8 cellular contexts compared by ENCODE assay signal in genomic region chr9:128276574-128277270, GRCh38. TPM values are rescaled to one million over a fixed set of nuclear protein-coding genes. Genes with fewer than 3 reads are reported as not detected.
A peak's percentile ranks its signal among the peaks of the same experiment; 100 is the strongest.
DNase-seq lines count a peak whose midpoint lies in the region; ATAC-seq and TF ChIP-seq lines count a peak whose summit lies in the region.

No MANE protein-coding gene starts in this region.

- POLR2A ChIA-PET in CD4-positive, alpha-beta memory T cell (lab: Charles Lee; ENCODE audit: partially characterized antibody) = interaction anchor here (0.9 to 1.4 kb wide), 12 partner anchors 26 to 408 kb away, joined by 3 to 19 read pairs (median 6); partner anchors contain the start of genes CIZ1, GLE1, PTGES2 and SPTAN1

- no peak for DNase-seq in CD4-positive, alpha-beta memory T cell
- DNase-seq in HL-60 (ENCODE audit: low read depth in 1 of 2, low spot score in 1 of 2) (no peak), glutamatergic neuron (no peak), progenitor cell of endocrine pancreas (ENCODE audit: low spot score, unreplicated experiment) (no peak), NAMALWA (ENCODE audit: low spot score) (no peak)
- DNase-seq in activated T-helper 1 cell treated with anti-CD3 and anti-CD28 coated beads, Interleukin-12 subunit alpha, Interleukin-12 subunit beta, Interleukin-2, Interleukin-4 antibody, amounts not matched to agents 30 ng/mL and 10 ng/mL and 1 ng/mL, durations not matched to agents 14 hours and 24 hours and 36 hours (ENCODE audit: low spot score) = no peak

- peak overlapping the region; percentile 82 for H3K27ac ChIP-seq in CD4-positive, alpha-beta memory T cell (ENCODE audit: low read depth, low read length)
- H3K27ac ChIP-seq in HL-60 (replicated peaks) = peak overlapping the region; percentile 64

- peak overlapping the region; percentile 92 to 99 (median 97) for H3K27ac Mint-ChIP-seq in CD4-positive, alpha-beta memory T cell
- peak overlapping the region; percentile 91 for H3K27ac Mint-ChIP-seq in activated T-helper 1 cell treated with anti-CD3 and anti-CD28 coated beads, Interleukin-12 subunit alpha, Interleukin-12 subunit beta, Interleukin-2, Interleukin-4 antibody, amounts not matched to agents 30 ng/mL and 10 ng/mL and 1 ng/mL, durations not matched to agents 14 hours and 24 hours and 36 hours
- H3K27ac Mint-ChIP-seq in glutamatergic neuron (ENCODE audit: unreplicated experiment) (peak overlapping the region; percentile 91), progenitor cell of endocrine pancreas (peak overlapping the region; percentile 96)

- no peaks in the 10 kb centered on the region for H3K9me3 ChIP-seq in CD4-positive, alpha-beta memory T cell (ENCODE audit: control insufficient read depth in 1 of 2, low read length in 2 of 2)

- intact Hi-C loops in CD4-positive, alpha-beta memory T cell (cut with micrococcal nuclease) = loop anchor here (1.0 kb wide), 4 partner anchors 26 to 180 kb away; partner anchors contain the start of genes COQ4, ODF2, SLC27A4 and TRUB2
- intact Hi-C loops in activated T-helper 1 cell treated with anti-CD3 and anti-CD28 coated beads, Interleukin-12 subunit alpha, Interleukin-12 subunit beta, Interleukin-2, Interleukin-4 antibody, amounts not matched to agents 30 ng/mL and 10 ng/mL and 1 ng/mL, durations not matched to agents 14 hours and 24 hours and 36 hours (cut with micrococcal nuclease) = loop anchor here (1.0 to 5.0 kb wide), 8 partner anchors 26 to 276 kb away; partner anchors contain the start of genes COQ4, DNM1, ODF2 and SPTAN1

- peaks cover 8 to 25% of the 10 kb centered on the region in 2 donors for H3K36me3 Mint-ChIP-seq in CD4-positive, alpha-beta memory T cell
- H3K36me3 Mint-ChIP-seq in activated T-helper 1 cell treated with anti-CD3 and anti-CD28 coated beads, Interleukin-12 subunit alpha, Interleukin-12 subunit beta, Interleukin-2, Interleukin-4 antibody, amounts not matched to agents 30 ng/mL and 10 ng/mL and 1 ng/mL, durations not matched to agents 14 hours and 24 hours and 36 hours (ENCODE audit: low read depth) = peaks cover 15% of the 10 kb centered on the region
- H3K36me3 Mint-ChIP-seq in glutamatergic neuron (ENCODE audit: unreplicated experiment) (no peaks in the 10 kb centered on the region), progenitor cell of endocrine pancreas (ENCODE audit: insufficient read depth) (peaks cover 5% of the 10 kb centered on the region)

- CTCF ChIA-PET in CD4-positive, alpha-beta memory T cell (lab: Charles Lee; ENCODE audit: partially characterized antibody) = interaction anchor here (0.9 to 1.6 kb wide), 2 partner anchors 18 to 65 kb away, joined by 5 to 6 read pairs; no protein-coding TSS in a partner anchor

- peaks cover 19 to 43% (median 32%) of the 10 kb centered on the region in 4 donors for H3K4me1 Mint-ChIP-seq in CD4-positive, alpha-beta memory T cell
- H3K4me1 Mint-ChIP-seq in activated T-helper 1 cell treated with anti-CD3 and anti-CD28 coated beads, Interleukin-12 subunit alpha, Interleukin-12 subunit beta, Interleukin-2, Interleukin-4 antibody, amounts not matched to agents 30 ng/mL and 10 ng/mL and 1 ng/mL, durations not matched to agents 14 hours and 24 hours and 36 hours (ENCODE audit: low read depth) = peaks cover 54% of the 10 kb centered on the region
- H3K4me1 Mint-ChIP-seq in glutamatergic neuron (ENCODE audit: low read depth, unreplicated experiment) (peaks cover 11% of the 10 kb centered on the region), progenitor cell of endocrine pancreas (ENCODE audit: low read depth) (peaks cover 15% of the 10 kb centered on the region)

- H3K27me3 Mint-ChIP-seq in CD4-positive, alpha-beta memory T cell = no peaks in the 10 kb centered on the region
- no peaks in the 10 kb centered on the region for H3K27me3 Mint-ChIP-seq in activated T-helper 1 cell treated with anti-CD3 and anti-CD28 coated beads, Interleukin-12 subunit alpha, Interleukin-12 subunit beta, Interleukin-2, Interleukin-4 antibody, amounts not matched to agents 30 ng/mL and 10 ng/mL and 1 ng/mL, durations not matched to agents 14 hours and 24 hours and 36 hours (ENCODE audit: insufficient read depth)
- H3K27me3 Mint-ChIP-seq in glutamatergic neuron (ENCODE audit: unreplicated experiment) (peaks cover 5% of the 10 kb centered on the region), progenitor cell of endocrine pancreas (no peaks in the 10 kb centered on the region)

- peaks cover 10% of the 10 kb centered on the region for H3K36me3 ChIP-seq in CD4-positive, alpha-beta memory T cell (ENCODE audit: insufficient read depth, low read length)

- H3K27me3 ChIP-seq in CD4-positive, alpha-beta memory T cell (ENCODE audit: insufficient read depth, low read length) = no peaks in the 10 kb centered on the region
- no peaks in the 10 kb centered on the region for H3K27me3 ChIP-seq in HL-60 (ENCODE audit: insufficient read depth, poor library complexity, severe bottlenecking)

- TF ChIP-seq CTCF in HL-60 (IDR thresholded peaks at IDR 0.05; ENCODE audit: insufficient read depth, low read length) (no peak), glutamatergic neuron (IDR thresholded peaks at IDR 0.05; ENCODE audit: partially characterized antibody, unreplicated experiment) (no peak), progenitor cell of endocrine pancreas (IDR thresholded peaks at IDR 0.05; ENCODE audit: unreplicated experiment) (no peak)

- no peak for ATAC-seq in HG03045 (IDR thresholded peaks at IDR 0.05; ENCODE audit: unreplicated experiment)
- ATAC-seq in HG02938 (IDR thresholded peaks at IDR 0.05; ENCODE audit: unreplicated experiment) = no peak

- peaks cover 0 to 2% (median 0%) of the 10 kb centered on the region in 8 donors for H3K9me3 Mint-ChIP-seq in CD4-positive, alpha-beta memory T cell
- H3K9me3 Mint-ChIP-seq in activated T-helper 1 cell treated with anti-CD3 and anti-CD28 coated beads, Interleukin-12 subunit alpha, Interleukin-12 subunit beta, Interleukin-2, Interleukin-4 antibody, amounts not matched to agents 30 ng/mL and 10 ng/mL and 1 ng/mL, durations not matched to agents 14 hours and 24 hours and 36 hours = no peaks in the 10 kb centered on the region
- peaks cover 12% of the 10 kb centered on the region for H3K9me3 Mint-ChIP-seq in glutamatergic neuron (ENCODE audit: unreplicated experiment)
- no peaks in the 10 kb centered on the region for H3K9me3 Mint-ChIP-seq in progenitor cell of endocrine pancreas (ENCODE audit: low read depth)

- H3K4me3 Mint-ChIP-seq in CD4-positive, alpha-beta memory T cell = peak overlapping the region; percentile 94 to 98 (median 97)
- peak overlapping the region; percentile 98 for H3K4me3 Mint-ChIP-seq in activated T-helper 1 cell treated with anti-CD3 and anti-CD28 coated beads, Interleukin-12 subunit alpha, Interleukin-12 subunit beta, Interleukin-2, Interleukin-4 antibody, amounts not matched to agents 30 ng/mL and 10 ng/mL and 1 ng/mL, durations not matched to agents 14 hours and 24 hours and 36 hours
- H3K4me3 Mint-ChIP-seq in glutamatergic neuron (ENCODE audit: unreplicated experiment) = peak overlapping the region; percentile 99
- peak overlapping the region; percentile 94 for H3K4me3 Mint-ChIP-seq in progenitor cell of endocrine pancreas (ENCODE audit: low read depth)

- H3K4me3 ChIP-seq in CD4-positive, alpha-beta memory T cell (ENCODE audit: low read length in 2 of 2) = peak overlapping the region; percentile 88
- H3K4me3 ChIP-seq in HL-60 (replicated peaks; ENCODE audit: insufficient read depth, low read length) = peak overlapping the region; percentile 72

- peaks cover 28% of the 10 kb centered on the region for H3K4me1 ChIP-seq in CD4-positive, alpha-beta memory T cell (ENCODE audit: insufficient read depth, low read length)

RNA-seq across cellular contexts. Expression of gene SWI5, which starts 0.6 kb away (rescaled TPM):
- 10 to 100 TPM; 11.5 to 14.9 TPM for total RNA-seq in CD4-positive, alpha-beta memory T cell
- polyA plus RNA-seq in CD4-positive, alpha-beta memory T cell = 10 to 100 TPM; 25.5 to 30.7 TPM
- 10.4 and 13.3 TPM in 2 replicates for total RNA-seq in activated T-helper 1 cell treated with anti-CD3 and anti-CD28 coated beads, Interleukin-12 subunit alpha, Interleukin-12 subunit beta, Interleukin-2, Interleukin-4 antibody, amounts not matched to agents 30 ng/mL and 10 ng/mL and 1 ng/mL, durations not matched to agents 14 hours and 24 hours and 36 hours
- total RNA-seq in glutamatergic neuron (ENCODE audit: unreplicated experiment) = 13.7 TPM
- 18.8 and 20.7 TPM in 2 replicates for total RNA-seq in progenitor cell of endocrine pancreas

RNA-seq across cellular contexts. Expression of gene GOLGA2, which starts 0.9 kb away (rescaled TPM):
- total RNA-seq in CD4-positive, alpha-beta memory T cell = 10 to 100 TPM; 76.4 to 82.4 TPM
- polyA plus RNA-seq in CD4-positive, alpha-beta memory T cell = 10 to 100 TPM in 1 of 2 donors, 1 to 10 TPM in 1; 1.4 to 10.5 TPM
- 52.3 and 53.0 TPM in 2 replicates for total RNA-seq in activated T-helper 1 cell treated with anti-CD3 and anti-CD28 coated beads, Interleukin-12 subunit alpha, Interleukin-12 subunit beta, Interleukin-2, Interleukin-4 antibody, amounts not matched to agents 30 ng/mL and 10 ng/mL and 1 ng/mL, durations not matched to agents 14 hours and 24 hours and 36 hours
- total RNA-seq in glutamatergic neuron (ENCODE audit: unreplicated experiment) = 78.3 TPM
- total RNA-seq in progenitor cell of endocrine pancreas = 87.0 and 108 TPM in 2 replicates

RNA-seq across cellular contexts. Expression of gene TRUB2, which starts 45.5 kb away (rescaled TPM):
- 10 to 100 TPM; 19.6 to 19.8 TPM for total RNA-seq in CD4-positive, alpha-beta memory T cell
- polyA plus RNA-seq in CD4-positive, alpha-beta memory T cell = 10 to 100 TPM; 22.8 to 27.4 TPM
- 41.8 and 44.0 TPM in 2 replicates for total RNA-seq in activated T-helper 1 cell treated with anti-CD3 and anti-CD28 coated beads, Interleukin-12 subunit alpha, Interleukin-12 subunit beta, Interleukin-2, Interleukin-4 antibody, amounts not matched to agents 30 ng/mL and 10 ng/mL and 1 ng/mL, durations not matched to agents 14 hours and 24 hours and 36 hours
- total RNA-seq in glutamatergic neuron (ENCODE audit: unreplicated experiment) (30.0 TPM), progenitor cell of endocrine pancreas (29.2 and 31.6 TPM in 2 replicates)

RNA-seq across cellular contexts. Expression of gene COQ4, which starts 45.9 kb away (rescaled TPM):
- total RNA-seq in CD4-positive, alpha-beta memory T cell = 10 to 100 TPM; 50.0 to 51.3 TPM
- 10 to 100 TPM; 34.8 to 42.6 TPM for polyA plus RNA-seq in CD4-positive, alpha-beta memory T cell
- 59.0 and 59.5 TPM in 2 replicates for total RNA-seq in activated T-helper 1 cell treated with anti-CD3 and anti-CD28 coated beads, Interleukin-12 subunit alpha, Interleukin-12 subunit beta, Interleukin-2, Interleukin-4 antibody, amounts not matched to agents 30 ng/mL and 10 ng/mL and 1 ng/mL, durations not matched to agents 14 hours and 24 hours and 36 hours
- total RNA-seq in glutamatergic neuron (ENCODE audit: unreplicated experiment) = 35.8 TPM
- total RNA-seq in progenitor cell of endocrine pancreas = 64.5 and 68.5 TPM in 2 replicates
